ENCODE assay signal across 8 cellular contexts in the genomic region with DNA sequence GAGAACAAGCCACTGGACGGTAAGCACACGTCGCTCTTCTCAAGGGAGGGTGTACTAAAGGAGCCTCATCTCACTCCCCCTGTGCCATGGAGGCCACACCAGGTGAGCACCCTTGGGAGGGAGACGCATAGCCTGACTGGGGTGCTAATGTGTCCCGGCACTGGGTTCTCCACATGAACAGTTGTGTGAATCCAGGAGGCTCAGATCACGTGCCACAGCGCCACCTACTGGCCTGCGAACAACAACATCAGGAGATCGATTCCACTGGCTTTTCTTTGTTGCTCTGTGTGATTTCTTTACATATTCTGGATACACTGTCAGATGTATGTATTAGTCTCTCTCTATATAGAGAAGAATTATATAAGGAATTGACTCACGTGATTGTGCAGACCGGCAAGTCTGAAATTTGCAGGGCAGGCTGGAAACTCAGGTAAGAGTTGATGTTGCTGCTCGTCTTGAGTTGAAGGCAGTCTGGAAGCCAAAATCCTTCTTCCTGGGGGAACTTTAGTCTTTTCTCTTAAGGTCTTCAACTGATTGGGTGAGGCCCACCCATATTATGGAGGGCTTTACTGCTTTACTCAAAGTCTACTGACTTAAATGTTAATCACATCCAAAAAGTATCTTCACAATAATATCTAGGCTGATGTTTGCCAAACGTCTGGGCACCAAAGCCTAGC. TPM values are rescaled to one million over a fixed set of nuclear protein-coding genes. Genes with fewer than 3 reads are reported as not detected.
DNase-seq lines count a peak whose midpoint lies in the region; ATAC-seq and TF ChIP-seq lines count a peak whose summit lies in the region.
"Not testable (repeated sequence)": the region's sequence is repeated elsewhere in the genome, so short reads cannot be mapped to it uniquely, and the experiment has no call there.

No MANE protein-coding gene starts in this region.

- not testable (repeated sequence) for H3K9me3 ChIP-seq in hepatocyte (ENCODE audit: low read depth)

- not testable (repeated sequence) for H4K20me1 ChIP-seq in hepatocyte (ENCODE audit: insufficient read depth, poor library complexity, severe bottlenecking)

- CTCF ChIA-PET in GM10248 (lab: Yijun Ruan, JAX): not testable (repeated sequence)

- not testable (repeated sequence) for H3K4me1 Mint-ChIP-seq in type B pancreatic cell (ENCODE audit: unreplicated experiment)

- H3K9me3 Mint-ChIP-seq in type B pancreatic cell: not testable (repeated sequence)

- not testable (repeated sequence) for H3K9me2 ChIP-seq in hepatocyte (replicated peaks; ENCODE audit: insufficient read depth)

- POLR2A ChIA-PET in GM10248 (lab: Yijun Ruan, JAX): not testable (repeated sequence)

- H3K4me2 ChIP-seq in hepatocyte: not testable (repeated sequence)

- not testable (repeated sequence) for DNase-seq in GM10248 (ENCODE audit: extremely low spot score); type B pancreatic cell (ENCODE audit: extremely low spot score, unreplicated experiment)
- peak; percentile 9 for DNase-seq in NCI-H460 (ENCODE audit: extremely low read depth, low read depth)
- peak; percentile 30 for DNase-seq in activated CD4-positive, CD25-positive, alpha-beta regulatory T cell treated with anti-CD3 and anti-CD28 coated beads, Interleukin-2, amount 50 U/mL, for 16 hours (ENCODE audit: low read depth, low spot score)
- DNase-seq in T47D (ENCODE audit: low read depth in 1 of 2, low spot score in 1 of 2): peak; percentile 38 to 73
- DNase-seq in hepatocyte (ENCODE audit: low spot score): peak; percentile 26
- peak; percentile 67 for DNase-seq in retina

- not testable (repeated sequence) for H3K27me3 ChIP-seq in hepatocyte

- in situ Hi-C loops in T47D (cut with HindIII; ENCODE audit: low pct_unique_long_range_greater_than_20kb, low sequenced_read_pairs): not testable (repeated sequence)

- H3K4me1 ChIP-seq in hepatocyte (ENCODE audit: insufficient read depth): not testable (repeated sequence)

- not testable (repeated sequence) for H3K36me3 ChIP-seq in hepatocyte (replicated peaks; ENCODE audit: insufficient read depth, low read depth)

- TF ChIP-seq CTCF in GM10248 (IDR thresholded peaks at IDR 0.05; ENCODE audit: control extremely low read depth, extremely low read depth, low read depth, missing control alignments): peak; percentile 57
- TF ChIP-seq CTCF in hepatocyte (IDR thresholded peaks at IDR 0.05; ENCODE audit: poor library complexity): peak; percentile 71
- TF ChIP-seq CTCF in type B pancreatic cell (conservative IDR thresholded peaks at IDR 0.05): peak; percentile 89

- H3K79me2 ChIP-seq in hepatocyte: not testable (repeated sequence)

- 41% methylated on average over 13 of the region's 13 CpGs for WGBS in hepatocyte (ENCODE audit: low lambda C conversion rate, missing lambda C conversion rate)

- H3K27me3 Mint-ChIP-seq in type B pancreatic cell: not testable (repeated sequence)

- peak; percentile 72 for ATAC-seq in HG02885 (IDR thresholded peaks at IDR 0.05; ENCODE audit: poor library complexity, unreplicated experiment)

- not testable (repeated sequence) for H3K36me3 Mint-ChIP-seq in type B pancreatic cell

- not testable (repeated sequence) for H2AFZ ChIP-seq in hepatocyte

- not testable (repeated sequence) for H3K4me3 ChIP-seq in hepatocyte

- not testable (repeated sequence) for H3K27ac ChIP-seq in hepatocyte

- not testable (repeated sequence) for H3K4me3 Mint-ChIP-seq in type B pancreatic cell

- not testable (repeated sequence) for H3K27ac Mint-ChIP-seq in type B pancreatic cell

RNA-seq across cellular contexts. Expression of a gene that starts 8.9 kb away (rescaled TPM):
- total RNA-seq in NCI-H460 (2014; rRNA removed; shearing (Covaris generic)): 0.42 and 0.95 TPM in 2 replicates
- polyA plus RNA-seq in NCI-H460 (2014; cell fraction: nucleus; rRNA removed): not detected in 2 replicates
- total RNA-seq in hepatocyte: 0.23 and 8.3 TPM in 2 replicates
- 0.21 and 0.35 TPM in 2 replicates for polyA plus RNA-seq in hepatocyte
- total RNA-seq in type B pancreatic cell (ENCODE audit: low replicate concordance): 0.69 and 8.2 TPM in 2 replicates

RNA-seq across cellular contexts. Expression of a gene that starts 54.1 kb away (rescaled TPM):
- 0.07 TPM in 1 of 2 replicates, not detected in the other for total RNA-seq in NCI-H460 (2014; rRNA removed; shearing (Covaris generic))
- polyA plus RNA-seq in NCI-H460 (2014; cell fraction: nucleus; rRNA removed): not detected in 2 replicates
- 1.5 and 1.8 TPM in 2 replicates for total RNA-seq in hepatocyte
- polyA plus RNA-seq in hepatocyte: 5.0 and 9.8 TPM in 2 replicates
- 5.1 and 5.6 TPM in 2 replicates for total RNA-seq in type B pancreatic cell (ENCODE audit: low replicate concordance)
